ENCODE assay signal across 8 cellular contexts in genomic region chr1:234597894-234598293, GRCh38. TPM values are rescaled to one million over a fixed set of nuclear protein-coding genes. Genes with fewer than 3 reads are reported as not detected.
DNase-seq lines count a peak whose midpoint lies in the region; ATAC-seq lines count a peak whose summit lies in the region.

No MANE protein-coding gene starts in this region.

- no peaks in the 10 kb centered on the region for H3K27me3 Mint-ChIP-seq in CD4-positive, CD25-positive, alpha-beta regulatory T cell
- no peaks in the 10 kb centered on the region for H3K27me3 Mint-ChIP-seq in activated naive CD8-positive, alpha-beta T cell

- ATAC-seq in CD4-positive, CD25-positive, alpha-beta regulatory T cell (ENCODE audit: low read depth in 2 of 2): peak; percentile 15 to 26
- ATAC-seq in left colon (no peak), HG03175 (IDR thresholded peaks at IDR 0.05; ENCODE audit: unreplicated experiment) (no peak)

- no peak overlapping the region for H3K27ac ChIP-seq in CD4-positive, CD25-positive, alpha-beta regulatory T cell (ENCODE audit: insufficient read depth, low read length, poor library complexity, severe bottlenecking)

- H3K9me3 ChIP-seq in CD4-positive, CD25-positive, alpha-beta regulatory T cell (ENCODE audit: control insufficient read depth in 2 of 2, low read length in 2 of 2): no peaks in the 10 kb centered on the region
- no peaks in the 10 kb centered on the region for H3K9me3 ChIP-seq in HAP-1

- H3K36me3 Mint-ChIP-seq in CD4-positive, CD25-positive, alpha-beta regulatory T cell: no peaks in the 10 kb centered on the region
- peaks cover 5% of the 10 kb centered on the region for H3K36me3 Mint-ChIP-seq in activated naive CD8-positive, alpha-beta T cell

- in situ Hi-C loops in HAP-1 (cut with MboI; ENCODE audit: low sequenced_read_pairs): no loop called here

- H3K9me3 Mint-ChIP-seq in CD4-positive, CD25-positive, alpha-beta regulatory T cell: no peaks in the 10 kb centered on the region
- H3K9me3 Mint-ChIP-seq in activated naive CD8-positive, alpha-beta T cell (ENCODE audit: low read depth): no peaks in the 10 kb centered on the region

- intact Hi-C loops in left colon (cut with DNase I, micrococcal nuclease): loop anchor here (5.0 to 10.0 kb wide), 2 partner anchors 96 to 487 kb away; no protein-coding TSS in a partner anchor

- peaks cover 16 to 41% (median 32%) of the 10 kb centered on the region in 4 donors for H3K4me1 Mint-ChIP-seq in CD4-positive, CD25-positive, alpha-beta regulatory T cell
- H3K4me1 Mint-ChIP-seq in activated naive CD8-positive, alpha-beta T cell (ENCODE audit: low read depth): peaks cover 55% of the 10 kb centered on the region

- H3K4me1 ChIP-seq in CD4-positive, CD25-positive, alpha-beta regulatory T cell (ENCODE audit: control insufficient read depth, insufficient read depth, low read length, poor library complexity, severe bottlenecking): peaks cover 44% of the 10 kb centered on the region
- H3K4me1 ChIP-seq in HAP-1: peaks cover 37% of the 10 kb centered on the region

- H3K27ac Mint-ChIP-seq in CD4-positive, CD25-positive, alpha-beta regulatory T cell: peak overlapping the region in 1 of 3 donors; percentile 65
- H3K27ac Mint-ChIP-seq in activated naive CD8-positive, alpha-beta T cell: peak overlapping the region; percentile 50

- H3K36me3 ChIP-seq in CD4-positive, CD25-positive, alpha-beta regulatory T cell (ENCODE audit: control insufficient read depth, insufficient read depth, low read length): peaks cover 3% of the 10 kb centered on the region
- peaks cover 5% of the 10 kb centered on the region for H3K36me3 ChIP-seq in HAP-1 (replicated peaks)

- no peak overlapping the region for H3K4me3 ChIP-seq in CD4-positive, CD25-positive, alpha-beta regulatory T cell (ENCODE audit: low read depth, low read length)
- no peak overlapping the region for H3K4me3 ChIP-seq in HAP-1

- peak overlapping the region in 1 of 4 donors; percentile 76 for H3K4me3 Mint-ChIP-seq in CD4-positive, CD25-positive, alpha-beta regulatory T cell
- H3K4me3 Mint-ChIP-seq in activated naive CD8-positive, alpha-beta T cell: no peak overlapping the region

- no peaks in the 10 kb centered on the region for H3K27me3 ChIP-seq in CD4-positive, CD25-positive, alpha-beta regulatory T cell (ENCODE audit: control insufficient read depth, insufficient read depth, low read length)
- H3K27me3 ChIP-seq in HAP-1 (ENCODE audit: low read depth): no peaks in the 10 kb centered on the region

- peak; percentile 46 to 81 (median 73) for DNase-seq in CD4-positive, CD25-positive, alpha-beta regulatory T cell
- DNase-seq in HAP-1 (ENCODE audit: low spot score in 2 of 2) (peak; percentile 41 to 65), RKO (ENCODE audit: low spot score) (peak; percentile 68), left colon (peak; percentile 59 to 63), amniotic stem cell (lab: John Stamatoyannopoulos, UW) (no peak)
- DNase-seq in stimulated activated naive CD4-positive, alpha-beta T cell (lab: John Stamatoyannopoulos, UW): peak in 5 of 6 experiments; percentile 26 to 61 (median 45)

RNA-seq across cellular contexts. Expression of gene IRF2BP2, which starts 12.1 kb away (rescaled TPM):
- 375 TPM for total RNA-seq in CD4-positive, CD25-positive, alpha-beta regulatory T cell
- polyA plus RNA-seq in CD4-positive, CD25-positive, alpha-beta regulatory T cell: 10 to 100 TPM; 21.1 to 36.0 (median 24.2) TPM
- 100 to 1,000 TPM; 176 TPM for total RNA-seq in left colon

Comparison
In these comparisons a context has a peak if more than half of its experiments do, and no peak if none do; other contexts are left out.
1. ATAC-seq: peak in CD4-positive, CD25-positive, alpha-beta regulatory T cell (2 of 2); none in left colon (single experiment) and HG03175 (single experiment).